ENCODE assay signal across 8 cellular contexts in the genomic region with DNA sequence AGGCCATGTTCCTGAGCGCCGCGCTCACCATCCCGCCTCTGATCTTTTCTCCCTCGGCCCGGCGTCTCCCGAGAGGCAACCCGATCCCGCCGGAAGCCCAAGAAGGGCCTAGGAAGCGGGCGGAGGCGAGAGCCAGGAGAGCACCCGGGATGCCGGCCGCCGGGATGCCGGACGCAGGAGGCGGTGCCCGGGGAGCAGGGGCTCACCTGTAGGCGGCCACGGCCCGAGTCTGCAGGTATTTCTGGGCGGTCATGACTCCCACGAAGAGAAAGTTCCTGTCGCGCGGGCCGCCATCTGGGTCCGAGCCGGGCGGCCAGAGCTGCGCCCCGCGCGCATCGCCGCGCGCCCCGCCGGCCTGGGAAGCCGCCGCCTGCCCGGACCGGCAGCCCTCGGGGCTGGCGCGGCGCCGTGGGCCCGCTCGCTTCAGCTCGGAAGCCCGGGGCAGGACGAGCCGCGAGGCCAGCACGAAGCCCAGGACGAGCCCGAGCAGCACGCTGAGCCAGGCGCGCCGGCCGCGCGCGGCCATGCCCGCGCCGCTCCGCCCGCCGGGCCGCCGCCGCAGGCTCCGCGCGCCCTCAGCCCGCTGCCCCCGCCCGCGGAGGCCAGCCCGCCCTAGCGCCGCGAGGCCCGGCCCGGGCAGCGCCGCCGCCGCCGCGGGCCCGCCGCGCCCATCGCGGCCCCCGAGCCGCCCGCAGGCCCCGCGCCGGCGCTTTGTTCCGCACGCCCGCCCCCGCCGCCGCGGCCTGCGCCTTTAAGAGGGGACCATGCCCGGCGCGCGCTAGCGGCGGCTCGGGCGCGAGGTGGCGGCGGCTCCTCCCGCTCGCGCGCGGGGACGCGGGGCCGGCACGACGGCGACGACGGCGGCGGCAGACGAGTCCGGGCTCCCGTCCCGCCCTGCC. TPM values are rescaled to one million over a fixed set of nuclear protein-coding genes. Genes with fewer than 3 reads are reported as not detected.
DNase-seq lines count a peak whose midpoint lies in the region; ATAC-seq, FAIRE-seq and TF ChIP-seq lines count a peak whose summit lies in the region.

No MANE protein-coding gene starts in this region.

- POLR2A ChIA-PET in MCF 10A (lab: Yijun Ruan, JAX) = interaction anchor here (0.6 to 2.1 kb wide), 24 partner anchors 11 to 648 kb away, joined by 3 to 13 read pairs (median 3); no protein-coding TSS in a partner anchor

- H3K4me3 Mint-ChIP-seq in MCF 10A (ENCODE audit: unreplicated experiment) = peak overlapping the region; percentile 83
- peak overlapping the region; percentile 91 for H3K4me3 Mint-ChIP-seq in stimulated activated memory B cell treated with anti-CD40 and anti-IgM and Interleukin-4, amounts not matched to agents 10 μg/mL and 1 μg/mL and 100 μg/mL, for 72 hours

- intact Hi-C loops in MCF 10A (cut with micrococcal nuclease) (loop anchor here (1.0 to 2.0 kb wide), 3 partner anchors 50 to 162 kb away; no protein-coding TSS in a partner anchor), kidney (cut with DNase I) (no loop called here), sciatic nerve (cut with DNase I) (loop anchor here (5.0 kb wide), 1 partner anchor 234 kb away; no protein-coding TSS in a partner anchor)

- peaks cover 0 to 22% (median 0%) of the 10 kb centered on the region in 11 experiments; a peak in 2 of 22 replicates for H3K27me3 ChIP-seq in BLaER1 treated with 17β-estradiol and CSF1 and Interleukin-3, amounts not matched to agents 10 nM and 100 nM

- peaks cover 54 to 64% (median 60%) of the 10 kb centered on the region in 10 experiments for H3K4me1 ChIP-seq in BLaER1 treated with 17β-estradiol and CSF1 and Interleukin-3, amounts not matched to agents 10 nM and 100 nM
- H3K4me1 ChIP-seq in kidney (ENCODE audit: control insufficient read depth in 1 of 2, insufficient read depth in 1 of 2, low read depth in 1 of 2, low read length in 2 of 2) = peaks cover 13 to 14% of the 10 kb centered on the region in 2 donors

- peaks cover 5% of the 10 kb centered on the region for H3K36me3 Mint-ChIP-seq in MCF 10A (ENCODE audit: insufficient read depth, unreplicated experiment)
- H3K36me3 Mint-ChIP-seq in stimulated activated memory B cell treated with anti-CD40 and anti-IgM and Interleukin-4, amounts not matched to agents 10 μg/mL and 1 μg/mL and 100 μg/mL, for 72 hours = no peaks in the 10 kb centered on the region

- TF ChIP-seq CTCF in MCF 10A (IDR thresholded peaks at IDR 0.05; ENCODE audit: unreplicated experiment) (no peak), kidney (IDR thresholded peaks at IDR 0.05; ENCODE audit: borderline replicate concordance, extremely low read depth, insufficient read depth) (no peak)

- no peak for FAIRE-seq in kidney (lab: Jason Lieb, UNC)

- no peaks in the 10 kb centered on the region for H3K9me3 Mint-ChIP-seq in MCF 10A (ENCODE audit: unreplicated experiment)
- H3K9me3 Mint-ChIP-seq in stimulated activated memory B cell treated with anti-CD40 and anti-IgM and Interleukin-4, amounts not matched to agents 10 μg/mL and 1 μg/mL and 100 μg/mL, for 72 hours = no peaks in the 10 kb centered on the region

- peak overlapping the region; percentile 75 to 100 (median 96) for H3K4me3 ChIP-seq in BLaER1 treated with 17β-estradiol and CSF1 and Interleukin-3, amounts not matched to agents 10 nM and 100 nM
- peak overlapping the region; percentile 71 to 85 for H3K4me3 ChIP-seq in kidney (ENCODE audit: low read length in 2 of 2)

- H3K9me3 ChIP-seq in BLaER1 treated with 17β-estradiol and CSF1 and Interleukin-3, amounts not matched to agents 10 nM and 100 nM (replicated peaks in 1 of 11) = no peaks in the 10 kb centered on the region
- H3K9me3 ChIP-seq in kidney (ENCODE audit: control insufficient read depth in 1 of 2, low read length in 2 of 2) = no peaks in the 10 kb centered on the region

- H4K20me1 ChIP-seq in BLaER1 treated with 17β-estradiol and CSF1 and Interleukin-3, amounts not matched to agents 10 nM and 100 nM = peaks cover 25 to 48% (median 46%) of the 10 kb centered on the region in 11 experiments; a peak in 19 of 22 replicates

- BruUV-seq in MCF 10A (replicated peaks; lab: Mats Ljungman, UMichigan) = no TSS peak

- no peak overlapping the region for H3K27ac Mint-ChIP-seq in MCF 10A (ENCODE audit: low read depth, unreplicated experiment)
- peak overlapping the region; percentile 90 for H3K27ac Mint-ChIP-seq in stimulated activated memory B cell treated with anti-CD40 and anti-IgM and Interleukin-4, amounts not matched to agents 10 μg/mL and 1 μg/mL and 100 μg/mL, for 72 hours

- peaks cover 0 to 28% (median 11%) of the 10 kb centered on the region in 11 experiments; a peak in 11 of 22 replicates for H3K36me3 ChIP-seq in BLaER1 treated with 17β-estradiol and CSF1 and Interleukin-3, amounts not matched to agents 10 nM and 100 nM
- H3K36me3 ChIP-seq in kidney (ENCODE audit: control insufficient read depth in 1 of 2, insufficient read depth in 2 of 2, low read length in 2 of 2) = peaks cover 0 to 6% of the 10 kb centered on the region in 2 donors

- CTCF ChIA-PET in MCF 10A (lab: Yijun Ruan, JAX) = interaction anchor here (0.6 to 3.0 kb wide), 11 partner anchors 10 to 530 kb away, joined by 3 to 15 read pairs (median 6); no protein-coding TSS in a partner anchor

- ATAC-seq in GM19023 (IDR thresholded peaks at IDR 0.05; ENCODE audit: unreplicated experiment) = peak; percentile 37
- peak; percentile 32 for ATAC-seq in HG03139 (IDR thresholded peaks at IDR 0.05; ENCODE audit: unreplicated experiment)
- peak; percentile 75 for ATAC-seq in stimulated activated memory B cell treated with anti-CD40 and anti-IgM and Interleukin-4, amounts not matched to agents 10 μg/mL and 1 μg/mL and 100 μg/mL, for 72 hours
- ATAC-seq in sciatic nerve = no peak

- H3K9ac ChIP-seq in BLaER1 treated with 17β-estradiol and CSF1 and Interleukin-3, amounts not matched to agents 10 nM and 100 nM = peak overlapping the region; percentile 88 to 98 (median 95)
- H3K9ac ChIP-seq in kidney (ENCODE audit: low read length in 2 of 2) = peak overlapping the region; percentile 61 to 88

- peak overlapping the region; percentile 77 to 95 (median 92) for H3K27ac ChIP-seq in BLaER1 treated with 17β-estradiol and CSF1 and Interleukin-3, amounts not matched to agents 10 nM and 100 nM
- H3K27ac ChIP-seq in kidney (ENCODE audit: low read depth in 2 of 2, low read length in 2 of 2) = peak overlapping the region; percentile 73 to 88

- DNase-seq in RPMI8226 (peak; percentile 43), MCF 10A (ENCODE audit: unreplicated experiment) (peak; percentile 52), kidney (peak; percentile 83), sciatic nerve (ENCODE audit: low spot score) (no peak)

- peaks cover 23% of the 10 kb centered on the region for H3K4me1 Mint-ChIP-seq in MCF 10A (ENCODE audit: insufficient read depth, unreplicated experiment)
- H3K4me1 Mint-ChIP-seq in stimulated activated memory B cell treated with anti-CD40 and anti-IgM and Interleukin-4, amounts not matched to agents 10 μg/mL and 1 μg/mL and 100 μg/mL, for 72 hours = peaks cover 43% of the 10 kb centered on the region

- H3K27me3 Mint-ChIP-seq in MCF 10A (ENCODE audit: insufficient read depth, unreplicated experiment) = no peaks in the 10 kb centered on the region
- no peaks in the 10 kb centered on the region for H3K27me3 Mint-ChIP-seq in stimulated activated memory B cell treated with anti-CD40 and anti-IgM and Interleukin-4, amounts not matched to agents 10 μg/mL and 1 μg/mL and 100 μg/mL, for 72 hours

- peak overlapping the region; percentile 88 to 100 (median 95) for H3K4me2 ChIP-seq in BLaER1 treated with 17β-estradiol and CSF1 and Interleukin-3, amounts not matched to agents 10 nM and 100 nM

RNA-seq across cellular contexts. Expression of a gene that starts 0.7 kb away (rescaled TPM):
- total RNA-seq in MCF 10A (2022) (24.3 and 29.8 TPM in 2 replicates), kidney (41.6 TPM), sciatic nerve (53.2 TPM)
- polyA plus RNA-seq in kidney (ENCODE audit: insufficient read depth, low read depth, low replicate concordance) = 7.2 TPM

RNA-seq across cellular contexts. Expression of a gene that starts 26.1 kb away (rescaled TPM):
- total RNA-seq in MCF 10A (2022) = 145 and 187 TPM in 2 replicates
- 66.0 TPM for total RNA-seq in kidney
- 99.0 TPM for polyA plus RNA-seq in kidney (ENCODE audit: insufficient read depth, low read depth, low replicate concordance)
- total RNA-seq in sciatic nerve = 74.4 TPM

RNA-seq across cellular contexts. Expression of a gene that starts 43.9 kb away (rescaled TPM):
- 99.4 and 99.5 TPM in 2 replicates for total RNA-seq in MCF 10A (2022)
- 44.9 TPM for total RNA-seq in kidney
- polyA plus RNA-seq in kidney (ENCODE audit: insufficient read depth, low read depth, low replicate concordance) = 40.0 TPM
- 43.8 TPM for total RNA-seq in sciatic nerve
